Comparison of ENCODE assay signal across 29 cellular contexts in the genomic region with DNA sequence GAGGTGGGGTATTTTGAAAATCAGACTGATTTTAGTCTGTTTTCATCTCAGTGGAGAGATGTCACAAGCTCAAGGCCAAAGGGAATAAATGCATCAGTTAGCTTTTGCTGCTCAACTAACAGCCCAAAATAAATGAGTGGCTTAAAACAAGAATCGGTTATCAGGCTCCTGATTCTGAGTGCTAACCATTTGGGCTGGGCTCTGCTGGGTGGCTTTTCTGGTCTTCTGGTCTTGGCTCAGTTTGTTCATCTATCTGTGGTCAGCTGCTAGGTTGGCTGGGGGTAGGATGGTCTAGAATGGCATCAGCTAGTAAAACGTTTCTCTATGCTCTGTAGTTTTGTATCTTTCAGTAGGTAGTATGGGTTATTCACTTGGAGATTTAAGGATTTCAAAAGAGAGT.
"Had no signal": no experiment of that assay in that cellular context is flagged by ENCODE, and none has a peak within 500 bp of the region (broad histone marks: within the 10 kb centered on the region; RNA-seq: fewer than 3 reads in every experiment).

No MANE protein-coding gene starts in this region.

- H3K9me3 ChIP-seq: suprapubic skin, testis, thoracic aorta, thyroid gland, tibial artery, transverse colon, upper lobe of right lung, uterus, vagina had no signal

- H3K36me3 ChIP-seq: stomach, suprapubic skin, thoracic aorta, thyroid gland, tibial artery, tibial nerve, transverse colon, upper lobe of left lung, upper lobe of right lung, uterus, vagina had no signal

- H3K4me1 Mint-ChIP-seq: stimulated activated effector memory CD8-positive, alpha-beta T cell treated with anti-CD3 and anti-CD28 coated beads, Interleukin-12 subunit alpha, Interleukin-12 subunit beta, amount 100 ng/mL, for 72 hours; stimulated activated memory B cell treated with anti-CD40 and anti-IgM and Interleukin-4, amounts not matched to agents 10 μg/mL and 1 μg/mL and 100 μg/mL, for 72 hours; stimulated activated naive B cell treated with anti-CD40 and anti-IgM and Interleukin-4, amounts not matched to agents 10 μg/mL and 1 μg/mL and 100 μg/mL, for 72 hours; stimulated activated naive CD8-positive, alpha-beta T cell treated with anti-CD3 and anti-CD28 coated beads, Interleukin-15, amount 100 ng/mL, for 72 hours had no signal

- H3K4me1 ChIP-seq: stomach, suprapubic skin, testis, thyroid gland, transverse colon, upper lobe of left lung, upper lobe of right lung, uterus, vagina had no signal

- H3K36me3 Mint-ChIP-seq: stimulated activated effector memory CD8-positive, alpha-beta T cell treated with anti-CD3 and anti-CD28 coated beads, Interleukin-12 subunit alpha, Interleukin-12 subunit beta, amount 100 ng/mL, for 72 hours; stimulated activated memory B cell treated with anti-CD40 and anti-IgM and Interleukin-4, amounts not matched to agents 10 μg/mL and 1 μg/mL and 100 μg/mL, for 72 hours; stimulated activated naive B cell treated with anti-CD40 and anti-IgM and Interleukin-4, amounts not matched to agents 10 μg/mL and 1 μg/mL and 100 μg/mL, for 72 hours; type B pancreatic cell had no signal

- H3K27ac Mint-ChIP-seq: stimulated activated effector memory CD8-positive, alpha-beta T cell treated with anti-CD3 and anti-CD28 coated beads, Interleukin-12 subunit alpha, Interleukin-12 subunit beta, amount 100 ng/mL, for 72 hours; stimulated activated memory B cell treated with anti-CD40 and anti-IgM and Interleukin-4, amounts not matched to agents 10 μg/mL and 1 μg/mL and 100 μg/mL, for 72 hours; stimulated activated naive B cell treated with anti-CD40 and anti-IgM and Interleukin-4, amounts not matched to agents 10 μg/mL and 1 μg/mL and 100 μg/mL, for 72 hours; stimulated activated naive CD8-positive, alpha-beta T cell treated with anti-CD3 and anti-CD28 coated beads, Interleukin-15, amount 100 ng/mL, for 72 hours; stimulated activated naive CD8-positive, alpha-beta T cell treated with anti-CD3 and anti-CD28 coated beads, Interleukin-15, Interleukin-2, amounts not matched to agents 100 ng/mL and 50 ng/mL, for 24 hours; type B pancreatic cell had no signal

- ATAC-seq: stimulated activated effector memory CD8-positive, alpha-beta T cell treated with anti-CD3 and anti-CD28 coated beads, Interleukin-12 subunit alpha, Interleukin-12 subunit beta, amount 100 ng/mL, for 72 hours; stimulated activated memory B cell treated with anti-CD40 and anti-IgM and Interleukin-4, amounts not matched to agents 10 μg/mL and 1 μg/mL and 100 μg/mL, for 72 hours; stimulated activated naive B cell treated with anti-CD40 and anti-IgM and Interleukin-4, amounts not matched to agents 10 μg/mL and 1 μg/mL and 100 μg/mL, for 72 hours; stimulated activated naive CD8-positive, alpha-beta T cell treated with anti-CD3 and anti-CD28 coated beads, Interleukin-15, amount 100 ng/mL, for 72 hours; stimulated activated naive CD8-positive, alpha-beta T cell treated with anti-CD3 and anti-CD28 coated beads, Interleukin-15, Interleukin-2, amounts not matched to agents 100 U/mL and 50 U/mL, for 24 hours; upper lobe of right lung had no signal

- DNase-seq: stimulated activated CD4-positive, alpha-beta T cell treated with anti-CD3 and anti-CD28 coated beads, Interleukin-2, amount 100 ng/mL, for 48 hours; stimulated activated CD4-positive, alpha-beta T cell treated with anti-CD3 and anti-CD28 coated beads, Interleukin-4, amount 100 ng/mL, for 1 hour; stimulated activated CD4-positive, alpha-beta T cell treated with anti-CD3 and anti-CD28 coated beads, Interleukin-4, amount 100 ng/mL, for 24 hours; stimulated activated CD4-positive, alpha-beta T cell treated with anti-CD3 and anti-CD28 coated beads, Interleukin-4, amount 100 ng/mL, for 4 hours; stimulated activated CD8-positive, alpha-beta memory T cell treated with anti-CD3 and anti-CD28 coated beads, Interleukin-4, amount 100 ng/mL, for 48 hours; stimulated activated naive B cell treated with anti-CD40 and anti-IgM and Interleukin-4, amounts not matched to agents 10 μg/mL and 1 μg/mL and 100 μg/mL, for 72 hours; stimulated activated naive CD4-positive, alpha-beta T cell; stimulated activated naive CD4-positive, alpha-beta T cell treated with Interleukin-2 at 50 U/mL for 16 hours; stimulated activated naive CD8-positive, alpha-beta T cell treated with anti-CD3 and anti-CD28 coated beads, Interleukin-15, amount 100 ng/mL, for 72 hours; stimulated activated naive CD8-positive, alpha-beta T cell treated with anti-CD3 and anti-CD28 coated beads, Interleukin-15, Interleukin-2, amounts not matched to agents 100 U/mL and 50 U/mL, for 24 hours; stomach; substantia nigra; testis; thyroid gland; tibial artery; transverse colon; trophoblast cell; upper lobe of left lung; upper lobe of right lung; uterus had no signal

- H3K4me3 Mint-ChIP-seq: stimulated activated effector memory CD8-positive, alpha-beta T cell treated with anti-CD3 and anti-CD28 coated beads, Interleukin-12 subunit alpha, Interleukin-12 subunit beta, amount 100 ng/mL, for 72 hours; stimulated activated memory B cell treated with anti-CD40 and anti-IgM and Interleukin-4, amounts not matched to agents 10 μg/mL and 1 μg/mL and 100 μg/mL, for 72 hours; stimulated activated naive B cell treated with anti-CD40 and anti-IgM and Interleukin-4, amounts not matched to agents 10 μg/mL and 1 μg/mL and 100 μg/mL, for 72 hours; stimulated activated naive CD8-positive, alpha-beta T cell treated with anti-CD3 and anti-CD28 coated beads, Interleukin-15, amount 100 ng/mL, for 72 hours; stimulated activated naive CD8-positive, alpha-beta T cell treated with anti-CD3 and anti-CD28 coated beads, Interleukin-15, Interleukin-2, amounts not matched to agents 100 ng/mL and 50 ng/mL, for 24 hours; type B pancreatic cell had no signal

- H3K27me3 Mint-ChIP-seq: stimulated activated memory B cell treated with anti-CD40 and anti-IgM and Interleukin-4, amounts not matched to agents 10 μg/mL and 1 μg/mL and 100 μg/mL, for 72 hours; stimulated activated naive B cell treated with anti-CD40 and anti-IgM and Interleukin-4, amounts not matched to agents 10 μg/mL and 1 μg/mL and 100 μg/mL, for 72 hours; stimulated activated naive CD8-positive, alpha-beta T cell treated with anti-CD3 and anti-CD28 coated beads, Interleukin-15, amount 100 ng/mL, for 72 hours; stimulated activated naive CD8-positive, alpha-beta T cell treated with anti-CD3 and anti-CD28 coated beads, Interleukin-15, Interleukin-2, amounts not matched to agents 100 ng/mL and 50 ng/mL, for 24 hours had no signal

- H3K27ac ChIP-seq: stomach, suprapubic skin, testis, thoracic aorta, thyroid gland, tibial artery, tibial nerve, transverse colon, upper lobe of left lung, upper lobe of right lung, uterus, vagina had no signal

- H3K4me3 ChIP-seq: stomach, suprapubic skin, testis, thoracic aorta, thyroid gland, tibial artery, tibial nerve, transverse colon, upper lobe of left lung, upper lobe of right lung, uterus, vagina had no signal

- FAIRE-seq: urothelium cell line had no signal

- H3K27me3 ChIP-seq: stomach, suprapubic skin, testis, thyroid gland, tibial artery, tibial nerve, transverse colon, upper lobe of left lung, upper lobe of right lung, uterus, vagina had no signal
